ENCODE assay signal across 26 cellular contexts in the genomic region with DNA sequence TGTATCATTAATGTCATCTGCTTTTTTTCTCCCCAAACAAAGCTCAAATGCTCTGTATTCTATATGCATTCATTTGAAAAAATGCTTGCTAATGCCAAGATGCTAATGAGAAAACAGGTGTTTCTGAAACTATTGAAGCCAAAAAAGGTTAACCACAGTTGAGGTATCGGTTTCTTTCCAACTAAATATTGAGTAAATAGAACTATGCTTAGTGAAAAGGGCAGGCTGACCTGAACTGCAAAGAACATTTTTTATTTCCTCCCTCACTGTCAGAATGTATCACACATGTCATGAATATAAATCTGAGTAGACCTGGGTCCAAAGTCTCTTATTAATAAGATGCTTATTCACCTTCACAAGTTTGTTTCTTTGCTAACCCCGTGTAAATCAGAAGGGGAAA.
DNase-seq lines count a peak whose midpoint lies in the region; ATAC-seq and TF ChIP-seq lines count a peak whose summit lies in the region.
"Had no signal": no experiment of that assay in that cellular context is flagged by ENCODE, and none has a peak within 500 bp of the region (broad histone marks: within the 10 kb centered on the region; RNA-seq: fewer than 3 reads in every experiment).

No MANE protein-coding gene starts in this region.

- no peaks in the 10 kb centered on the region for H4K20me1 ChIP-seq in MM.1S (ENCODE audit: insufficient read depth, low read length)

- H3K79me2 ChIP-seq in MM.1S (ENCODE audit: low read length) = no peaks in the 10 kb centered on the region

- no peaks in the 10 kb centered on the region for H3K9me3 Mint-ChIP-seq in mesothelial cell of epicardium
- H3K9me3 Mint-ChIP-seq: activated CD4-positive, alpha-beta memory T cell treated with anti-CD3 and anti-CD28 coated beads, Interleukin-2, amount 10 ng/mL, durations not matched to agents 7 days and 5 days; activated naive CD8-positive, alpha-beta T cell treated with anti-CD3 and anti-CD28 coated beads for 36 hours; dendritic cell treated with granulocyte-macrophage colony-stimulating factor and Interleukin-4, amounts not matched to agents 40 ng/mL and 50 ng/mL, for 4 days had no signal

- no peak overlapping the region for H2AFZ ChIP-seq in MM.1S (ENCODE audit: low read length)

- no peak overlapping the region for H3K4me3 Mint-ChIP-seq in mesothelial cell of epicardium
- H3K4me3 Mint-ChIP-seq: activated CD4-positive, alpha-beta memory T cell treated with anti-CD3 and anti-CD28 coated beads, Interleukin-2, amount 10 ng/mL, durations not matched to agents 7 days and 5 days; activated naive CD8-positive, alpha-beta T cell treated with anti-CD3 and anti-CD28 coated beads for 36 hours; dendritic cell treated with granulocyte-macrophage colony-stimulating factor and Interleukin-4, amounts not matched to agents 40 ng/mL and 50 ng/mL, for 4 days; natural killer cell treated with Interleukin-12 subunit alpha and Interleukin-12 subunit beta and Interleukin-15 and Interleukin-18, amount 100 ng/mL, for 72 hours had no signal

- H3K9ac ChIP-seq in MM.1S (ENCODE audit: low read length) = no peak overlapping the region

- TF ChIP-seq CTCF in MM.1S (IDR thresholded peaks at IDR 0.05; ENCODE audit: low read length) (no peak), mesothelial cell of epicardium (IDR thresholded peaks at IDR 0.05; ENCODE audit: unreplicated experiment) (no peak)

- peak overlapping the region; percentile 51 for H3K4me2 ChIP-seq in MM.1S (ENCODE audit: low read depth, low read length)

- H3K27ac Mint-ChIP-seq in mesothelial cell of epicardium = peak overlapping the region; percentile 12
- H3K27ac Mint-ChIP-seq: activated CD4-positive, alpha-beta memory T cell treated with anti-CD3 and anti-CD28 coated beads, Interleukin-2, amount 10 ng/mL, durations not matched to agents 7 days and 5 days; activated naive CD8-positive, alpha-beta T cell treated with anti-CD3 and anti-CD28 coated beads for 36 hours; dendritic cell treated with granulocyte-macrophage colony-stimulating factor and Interleukin-4, amounts not matched to agents 40 ng/mL and 50 ng/mL, for 4 days; natural killer cell treated with Interleukin-12 subunit alpha and Interleukin-12 subunit beta and Interleukin-15 and Interleukin-18, amount 100 ng/mL, for 72 hours had no signal

- peaks cover 6% of the 10 kb centered on the region for H3K4me1 Mint-ChIP-seq in mesothelial cell of epicardium
- H3K4me1 Mint-ChIP-seq: activated CD4-positive, alpha-beta memory T cell treated with anti-CD3 and anti-CD28 coated beads, Interleukin-2, amount 10 ng/mL, durations not matched to agents 7 days and 5 days; activated naive CD8-positive, alpha-beta T cell treated with anti-CD3 and anti-CD28 coated beads for 36 hours had no signal

- no peaks in the 10 kb centered on the region for H3K9me3 ChIP-seq in MM.1S (replicated peaks; ENCODE audit: insufficient read depth, low read length)
- H3K9me3 ChIP-seq: left ventricle myocardium inferior, right atrium auricular region, thoracic aorta had no signal

- H3K27ac ChIP-seq in MM.1S (ENCODE audit: low read length) = peak overlapping the region; percentile 47; the same call in 1 of the 2 replicates
- H3K27ac ChIP-seq: C4-2B, HL-60, left ventricle myocardium inferior, right atrium auricular region, thoracic aorta had no signal

- peak overlapping the region; percentile 8; the same call in 1 of the 2 replicates for H3K4me3 ChIP-seq in MM.1S (ENCODE audit: low read length)
- H3K4me3 ChIP-seq: left ventricle myocardium inferior, right atrium auricular region, thoracic aorta had no signal

- no peaks in the 10 kb centered on the region for H3K36me3 ChIP-seq in MM.1S (replicated peaks; ENCODE audit: insufficient read depth, low read length)
- H3K36me3 ChIP-seq: left ventricle myocardium inferior, thoracic aorta had no signal

- H3K27me3 ChIP-seq in MM.1S (replicated peaks; ENCODE audit: insufficient read depth, low read length) = no peaks in the 10 kb centered on the region
- H3K27me3 ChIP-seq: right atrium auricular region had no signal

- peaks cover 22% of the 10 kb centered on the region for H3K4me1 ChIP-seq in MM.1S (ENCODE audit: low read length)
- H3K4me1 ChIP-seq: left ventricle myocardium inferior, right atrium auricular region had no signal

- peak; percentile 90 for DNase-seq in MM.1S
- no peak for DNase-seq in mesothelial cell of epicardium (ENCODE audit: low spot score in 2 of 2, unreplicated experiment in 2 of 2)
- DNase-seq in activated CD4-positive, alpha-beta T cell treated with anti-CD3 and anti-CD28 coated beads for 1 hour = no peak
- DNase-seq: activated CD4-positive, alpha-beta memory T cell treated with anti-CD3 and anti-CD28 coated beads, Interleukin-2, amount 10 ng/mL, durations not matched to agents 7 days and 5 days; activated effector memory CD4-positive, alpha-beta T cell treated with Interleukin-2 at 50 U/mL for 16 hours; activated naive CD8-positive, alpha-beta T cell treated with anti-CD3 and anti-CD28 coated beads for 36 hours; caudate nucleus; HCEC 1CT; hypothalamus; left ventricle myocardium inferior; NCI-H1048; NCI-H187 treated with DMSO at 0.1 percent for 48 hours; stimulated activated CD4-positive, alpha-beta T cell treated with anti-CD3 and anti-CD28 coated beads, Interleukin-2, amount 100 ng/mL, for 48 hours; stimulated activated naive CD8-positive, alpha-beta T cell treated with anti-CD3 and anti-CD28 coated beads, Interleukin-15, Interleukin-2, amounts not matched to agents 100 U/mL and 50 U/mL, for 24 hours had no signal

- no peaks in the 10 kb centered on the region for H3K27me3 Mint-ChIP-seq in mesothelial cell of epicardium (ENCODE audit: low read depth)
- H3K27me3 Mint-ChIP-seq: activated CD4-positive, alpha-beta memory T cell treated with anti-CD3 and anti-CD28 coated beads, Interleukin-2, amount 10 ng/mL, durations not matched to agents 7 days and 5 days; activated naive CD8-positive, alpha-beta T cell treated with anti-CD3 and anti-CD28 coated beads for 36 hours; dendritic cell treated with granulocyte-macrophage colony-stimulating factor and Interleukin-4, amounts not matched to agents 40 ng/mL and 50 ng/mL, for 4 days; natural killer cell treated with Interleukin-12 subunit alpha and Interleukin-12 subunit beta and Interleukin-15 and Interleukin-18, amount 100 ng/mL, for 72 hours had no signal

- ATAC-seq in GM18868 (IDR thresholded peaks at IDR 0.05; ENCODE audit: unreplicated experiment) = peak; percentile 53
- ATAC-seq in HG02870 (IDR thresholded peaks at IDR 0.05; ENCODE audit: unreplicated experiment) = peak; percentile 73
- ATAC-seq in GM19035 (IDR thresholded peaks at IDR 0.05; ENCODE audit: unreplicated experiment) = no peak
- no peak for ATAC-seq in HG03565 (IDR thresholded peaks at IDR 0.05; ENCODE audit: unreplicated experiment)
- ATAC-seq: activated CD4-positive, CD25-positive, alpha-beta regulatory T cell treated with anti-CD3 and anti-CD28 coated beads, Interleukin-2, amount 50 U/mL, for 24 hours; natural killer cell treated with Interleukin-12 subunit alpha and Interleukin-12 subunit beta and Interleukin-15 and Interleukin-18, amount 100 ng/mL, for 72 hours; Panc1; stimulated activated naive CD8-positive, alpha-beta T cell treated with anti-CD3 and anti-CD28 coated beads, Interleukin-15, Interleukin-2, amounts not matched to agents 100 U/mL and 50 U/mL, for 24 hours had no signal

- H3K36me3 Mint-ChIP-seq in mesothelial cell of epicardium = no peaks in the 10 kb centered on the region
- H3K36me3 Mint-ChIP-seq: activated naive CD8-positive, alpha-beta T cell treated with anti-CD3 and anti-CD28 coated beads for 36 hours; natural killer cell treated with Interleukin-12 subunit alpha and Interleukin-12 subunit beta and Interleukin-15 and Interleukin-18, amount 100 ng/mL, for 72 hours had no signal

- H3F3A ChIP-seq in MM.1S (ENCODE audit: insufficient read depth, low read length) = peaks cover 14% of the 10 kb centered on the region

- H3K9me2 ChIP-seq in MM.1S (replicated peaks; ENCODE audit: insufficient read depth, low read length) = no peaks in the 10 kb centered on the region

Comparison
In these comparisons a context has a peak if more than half of its experiments do, and no peak if none do; other contexts are left out.
1. ATAC-seq: peak in GM18868 (single experiment) and HG02870 (single experiment); none in GM19035 (single experiment) and HG03565 (single experiment).